ENCODE assay signal across 25 cellular contexts in the genomic region with DNA sequence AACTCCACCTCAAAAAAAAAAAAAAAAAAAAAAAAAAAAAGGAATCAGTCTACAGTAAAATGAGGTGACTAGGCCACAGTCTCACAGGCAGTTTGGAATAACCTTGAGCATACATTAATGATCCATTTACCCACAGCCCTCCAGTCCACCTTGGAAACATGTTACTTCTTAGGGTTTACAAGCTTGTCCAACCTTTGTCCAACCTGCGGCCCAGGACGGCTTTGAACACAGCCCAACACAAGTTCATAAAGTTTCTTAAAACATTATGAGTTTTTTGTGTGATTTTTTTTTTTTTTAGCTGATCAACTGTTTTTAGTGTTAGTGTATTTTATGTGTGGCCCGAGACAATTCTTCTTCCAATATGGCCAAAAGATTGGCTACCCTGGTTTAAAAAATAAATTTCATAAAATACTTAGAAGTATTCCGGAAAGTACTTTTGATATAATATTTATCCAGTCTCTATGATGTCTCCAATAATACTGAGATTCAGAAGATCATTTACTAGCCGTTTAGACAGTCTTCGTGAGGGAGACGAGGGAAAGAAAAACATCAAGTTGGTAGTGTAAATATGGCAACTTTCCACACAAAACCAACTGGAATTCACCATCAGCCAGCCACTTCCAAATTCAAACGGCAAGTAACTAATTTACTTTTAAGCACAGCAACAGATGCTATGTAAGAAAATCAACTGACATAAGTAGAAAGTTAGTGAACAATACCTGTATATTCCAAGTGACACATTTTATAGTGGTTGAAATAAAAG. TPM values are rescaled to one million over a fixed set of nuclear protein-coding genes. Genes with fewer than 3 reads are reported as not detected.
DNase-seq lines count a peak whose midpoint lies in the region; ATAC-seq and TF ChIP-seq lines count a peak whose summit lies in the region.
"Had no signal": no experiment of that assay in that cellular context is flagged by ENCODE, and none has a peak within 500 bp of the region (broad histone marks: within the 10 kb centered on the region; RNA-seq: fewer than 3 reads in every experiment).

No MANE protein-coding gene starts in this region.

- H3K36me3 ChIP-seq in A673 (ENCODE audit: insufficient read depth, low read length, poor library complexity, severe bottlenecking) = peaks cover 92% of the 10 kb centered on the region
- peaks cover 100% of the 10 kb centered on the region for H3K36me3 ChIP-seq in OCI-LY7 (ENCODE audit: insufficient read depth, low read length)
- peaks cover 33 to 80% (median 66%) of the 10 kb centered on the region in 4 donors for H3K36me3 ChIP-seq in esophagus muscularis mucosa
- H3K36me3 ChIP-seq in mammary epithelial cell (ENCODE audit: insufficient read depth, low read length) = peaks cover 41% of the 10 kb centered on the region

- H4K20me1 ChIP-seq in OCI-LY7 (ENCODE audit: insufficient read depth, low read length) (peaks cover 28% of the 10 kb centered on the region), mammary epithelial cell (ENCODE audit: insufficient read depth, low read length) (peaks cover 4% of the 10 kb centered on the region)

- no peaks in the 10 kb centered on the region for H3K27me3 ChIP-seq in A673 (replicated peaks; ENCODE audit: insufficient read depth, low read depth, low read length, poor library complexity)
- H3K27me3 ChIP-seq in esophagus muscularis mucosa = no peaks in the 10 kb centered on the region
- H3K27me3 ChIP-seq in mammary epithelial cell (ENCODE audit: insufficient read depth, low read length) = no peaks in the 10 kb centered on the region

- 54% methylated on average over 8 of the region's 8 CpGs for WGBS in esophagus muscularis mucosa
- 85% methylated on average over 8 of the region's 8 CpGs for WGBS in mammary epithelial cell (ENCODE audit: low coverage, missing lambda C conversion rate)

- TF ChIP-seq CTCF in A673 (conservative IDR thresholded peaks at IDR 0.05; ENCODE audit: low read depth, low read length) (no peak), OCI-LY7 (conservative IDR thresholded peaks at IDR 0.05; ENCODE audit: low read length) (no peak), esophagus muscularis mucosa (IDR thresholded peaks at IDR 0.05) (no peak), nephron progenitor cell (IDR thresholded peaks at IDR 0.05) (no peak), mammary epithelial cell (conservative IDR thresholded peaks at IDR 0.05 in 1 of 2, IDR thresholded peaks at IDR 0.05 in 1 of 2; ENCODE audit: extremely low read depth in 1 of 2, insufficient read depth in 1 of 2, low read depth in 1 of 2, low read length in 2 of 2) (no peak)

- CTCF ChIA-PET in A673 (lab: Charles Lee) = no interaction called here
- CTCF ChIA-PET in OCI-LY7 (lab: Charles Lee; ENCODE audit: unreplicated experiment) = no interaction called here
- CTCF ChIA-PET in mammary epithelial cell (lab: Charles Lee; ENCODE audit: low non-redundant PET) = no interaction called here

- no peak for TF ChIP-seq EP300 in esophagus muscularis mucosa (IDR thresholded peaks at IDR 0.05)

- H3K4me3 Mint-ChIP-seq in nephron progenitor cell = no peak overlapping the region
- H3K4me3 Mint-ChIP-seq in T-helper 2 cell treated with Interferon-gamma antibody and Interleukin-4, amounts not matched to agents 5 μg/mL and 100 μg/mL, for 36 hours = no peak overlapping the region
- no peak overlapping the region for H3K4me3 Mint-ChIP-seq in stimulated activated naive B cell treated with anti-CD40 and anti-IgM and Interleukin-4, amounts not matched to agents 10 μg/mL and 1 μg/mL and 100 μg/mL, for 72 hours
- H3K4me3 Mint-ChIP-seq: activated B cell treated with CpG ODN at 0.5 μM for 24 hours; activated CD4-positive, alpha-beta memory T cell treated with anti-CD3 and anti-CD28 coated beads, Interleukin-2, amount 10 ng/mL, durations not matched to agents 7 days and 5 days; activated naive CD4-positive, alpha-beta T cell treated with anti-CD3 and anti-CD28 coated beads, Interleukin-2, amount 10 ng/mL, durations not matched to agents 7 days and 5 days; CD4-positive, alpha-beta T cell; memory B cell had no signal

- in situ Hi-C loops in mammary epithelial cell (cut with MboI; ENCODE audit: low sequenced_read_pairs in 2 of 2) = no loop called here

- no peaks in the 10 kb centered on the region for H3K9me3 Mint-ChIP-seq in nephron progenitor cell
- no peaks in the 10 kb centered on the region for H3K9me3 Mint-ChIP-seq in T-helper 2 cell treated with Interferon-gamma antibody and Interleukin-4, amounts not matched to agents 5 μg/mL and 100 μg/mL, for 36 hours
- no peaks in the 10 kb centered on the region for H3K9me3 Mint-ChIP-seq in stimulated activated naive B cell treated with anti-CD40 and anti-IgM and Interleukin-4, amounts not matched to agents 10 μg/mL and 1 μg/mL and 100 μg/mL, for 72 hours
- H3K9me3 Mint-ChIP-seq: activated B cell treated with CpG ODN at 0.5 μM for 24 hours; activated CD4-positive, alpha-beta memory T cell treated with anti-CD3 and anti-CD28 coated beads, Interleukin-2, amount 10 ng/mL, durations not matched to agents 7 days and 5 days; activated naive CD4-positive, alpha-beta T cell treated with anti-CD3 and anti-CD28 coated beads, Interleukin-2, amount 10 ng/mL, durations not matched to agents 7 days and 5 days; CD4-positive, alpha-beta T cell; memory B cell; naive thymus-derived CD4-positive, alpha-beta T cell had no signal

- H3K9ac ChIP-seq in mammary epithelial cell (ENCODE audit: insufficient read depth, low read length) = no peak overlapping the region
- H3K9ac ChIP-seq: parathyroid adenoma, SK-N-SH had no signal

- H3K4me1 Mint-ChIP-seq in nephron progenitor cell = peaks cover 5% of the 10 kb centered on the region
- H3K4me1 Mint-ChIP-seq in T-helper 2 cell treated with Interferon-gamma antibody and Interleukin-4, amounts not matched to agents 5 μg/mL and 100 μg/mL, for 36 hours (ENCODE audit: low read depth) = peaks cover 11% of the 10 kb centered on the region
- peaks cover 10 to 24% of the 10 kb centered on the region in 2 donors for H3K4me1 Mint-ChIP-seq in stimulated activated naive B cell treated with anti-CD40 and anti-IgM and Interleukin-4, amounts not matched to agents 10 μg/mL and 1 μg/mL and 100 μg/mL, for 72 hours

- no peak overlapping the region for H2AFZ ChIP-seq in OCI-LY7 (ENCODE audit: low read length)
- no peak overlapping the region for H2AFZ ChIP-seq in mammary epithelial cell (ENCODE audit: low read depth, low read length)
- H2AFZ ChIP-seq: parathyroid adenoma had no signal

- H3K27ac Mint-ChIP-seq in nephron progenitor cell = peak overlapping the region; percentile 5
- no peak overlapping the region for H3K27ac Mint-ChIP-seq in T-helper 2 cell treated with Interferon-gamma antibody and Interleukin-4, amounts not matched to agents 5 μg/mL and 100 μg/mL, for 36 hours
- H3K27ac Mint-ChIP-seq in stimulated activated naive B cell treated with anti-CD40 and anti-IgM and Interleukin-4, amounts not matched to agents 10 μg/mL and 1 μg/mL and 100 μg/mL, for 72 hours = no peak overlapping the region
- H3K27ac Mint-ChIP-seq: activated B cell treated with CpG ODN at 0.5 μM for 24 hours; activated CD4-positive, alpha-beta memory T cell treated with anti-CD3 and anti-CD28 coated beads, Interleukin-2, amount 10 ng/mL, durations not matched to agents 7 days and 5 days; CD4-positive, alpha-beta T cell; memory B cell had no signal

- intact Hi-C loops in A673 (cut with micrococcal nuclease; ENCODE audit: unreplicated experiment) (loop anchor here (10.0 kb wide), 1 partner anchor 57 kb away; no protein-coding TSS in a partner anchor), OCI-LY7 (cut with micrococcal nuclease; ENCODE audit: unreplicated experiment) (no loop called here), esophagus muscularis mucosa (cut with DNase I) (no loop called here), mammary epithelial cell (cut with micrococcal nuclease) (no loop called here)

- H3K4me2 ChIP-seq in OCI-LY7 (ENCODE audit: low read length) = no peak overlapping the region
- no peak overlapping the region for H3K4me2 ChIP-seq in mammary epithelial cell (ENCODE audit: insufficient read depth, low read depth, low read length)
- H3K4me2 ChIP-seq: SK-N-SH had no signal

- BruUV-seq in A673 (replicated peaks; lab: Mats Ljungman, UMichigan) = no TSS peak
- TSS peak; percentile 4 for BruUV-seq in OCI-LY7 (replicated peaks; lab: Mats Ljungman, UMichigan)
- BruUV-seq in mammary epithelial cell (replicated peaks; lab: Mats Ljungman, UMichigan) = no TSS peak

- no peaks in the 10 kb centered on the region for H3K4me1 ChIP-seq in A673 (ENCODE audit: insufficient read depth, low read length, poor library complexity, severe bottlenecking)
- no peaks in the 10 kb centered on the region for H3K4me1 ChIP-seq in OCI-LY7 (ENCODE audit: insufficient read depth, low read length, poor library complexity, severe bottlenecking)
- H3K4me1 ChIP-seq in esophagus muscularis mucosa = peaks cover 6 to 69% (median 48%) of the 10 kb centered on the region in 4 donors
- no peaks in the 10 kb centered on the region for H3K4me1 ChIP-seq in mammary epithelial cell (ENCODE audit: insufficient read depth, low read length)

- H3K79me2 ChIP-seq in OCI-LY7 (ENCODE audit: insufficient read depth, low read depth, low read length) = peaks cover 93% of the 10 kb centered on the region
- H3K79me2 ChIP-seq in mammary epithelial cell (ENCODE audit: insufficient read depth, low read length) = peaks cover 90% of the 10 kb centered on the region

- dilution Hi-C loops in mammary epithelial cell (cut with HindIII; ENCODE audit: low sequenced_read_pairs) = no loop called here

- TF ChIP-seq POLR2A in esophagus muscularis mucosa (IDR thresholded peaks at IDR 0.05; ENCODE audit: low read depth) = no peak

- H3K4me3 ChIP-seq in A673 (ENCODE audit: low read depth, low read length, poor library complexity, severe bottlenecking) (no peak overlapping the region), OCI-LY7 (ENCODE audit: low read depth, low read length, poor library complexity, severe bottlenecking) (no peak overlapping the region), esophagus muscularis mucosa (no peak overlapping the region), mammary epithelial cell (replicated peaks in 1 of 3; ENCODE audit: insufficient read depth in 1 of 3, low read depth in 2 of 3, low read length in 3 of 3) (no peak overlapping the region)

- POLR2A ChIA-PET in A673 (lab: Charles Lee; ENCODE audit: low non-redundant PET) = no interaction called here
- POLR2A ChIA-PET in OCI-LY7 (lab: Charles Lee) = interaction anchor here (0.6 to 0.7 kb wide), 2 partner anchors 16 to 67 kb away, joined by 3 read pairs; no protein-coding TSS in a partner anchor

- H3K9me3 ChIP-seq in A673 (ENCODE audit: low read depth, low read length, poor library complexity, severe bottlenecking) (no peaks in the 10 kb centered on the region), OCI-LY7 (ENCODE audit: low read length) (no peaks in the 10 kb centered on the region), esophagus muscularis mucosa (no peaks in the 10 kb centered on the region), mammary epithelial cell (replicated peaks; ENCODE audit: insufficient read depth, low read length) (no peaks in the 10 kb centered on the region)
- H3K9me3 ChIP-seq: SK-N-SH had no signal

- no peak for ATAC-seq in GM21390 (IDR thresholded peaks at IDR 0.05; ENCODE audit: unreplicated experiment)
- no peak for ATAC-seq in stimulated activated naive B cell treated with anti-CD40 and anti-IgM and Interleukin-4, amounts not matched to agents 10 μg/mL and 1 μg/mL and 100 μg/mL, for 72 hours (replicated peaks)
- ATAC-seq: naive thymus-derived CD4-positive, alpha-beta T cell; sciatic nerve had no signal

- H3K27ac ChIP-seq in A673 (ENCODE audit: low read depth, low read length, poor library complexity, severe bottlenecking) (peak overlapping the region; percentile 35), OCI-LY7 (ENCODE audit: low read depth, low read length, poor library complexity, severe bottlenecking) (no peak overlapping the region), esophagus muscularis mucosa (replicated peaks in 1 of 4) (peak overlapping the region in 3 of 4 donors; percentile 17 to 33 (median 32)), mammary epithelial cell (ENCODE audit: insufficient read depth, low read depth, low read length) (no peak overlapping the region)
- H3K27ac ChIP-seq: parathyroid adenoma, RWPE1 had no signal

- DNase-seq in A673 (ENCODE audit: low spot score) (no peak), OCI-LY7 (ENCODE audit: low spot score) (no peak), esophagus muscularis mucosa (ENCODE audit: extremely low spot score) (no peak), nephron progenitor cell (no peak), mammary epithelial cell (no peak)
- no peak for DNase-seq in T-helper 2 cell treated with Interferon-gamma antibody and Interleukin-4, amounts not matched to agents 5 μg/mL and 100 μg/mL, for 36 hours (ENCODE audit: low spot score)
- no peak for DNase-seq in stimulated activated naive B cell treated with anti-CD40 and anti-IgM and Interleukin-4, amounts not matched to agents 10 μg/mL and 1 μg/mL and 100 μg/mL, for 72 hours
- DNase-seq: activated B cell treated with CpG ODN at 0.5 μM for 24 hours; activated CD4-positive, alpha-beta memory T cell treated with anti-CD3 and anti-CD28 coated beads, Interleukin-2, amount 10 ng/mL, durations not matched to agents 7 days and 5 days; activated naive CD4-positive, alpha-beta T cell treated with anti-CD3 and anti-CD28 coated beads, Interleukin-2, amount 10 ng/mL, durations not matched to agents 7 days and 5 days; amygdala; effector CD4-positive, alpha-beta T cell; GF-D8; H7; kidney; naive thymus-derived CD4-positive, alpha-beta T cell; NCI-H510A treated with DMSO at 0.1 percent for 48 hours; SK-N-SH; T-helper 9 cell had no signal

- H3K36me3 Mint-ChIP-seq in nephron progenitor cell (ENCODE audit: low read depth) = peaks cover 94% of the 10 kb centered on the region
- peaks cover 44% of the 10 kb centered on the region for H3K36me3 Mint-ChIP-seq in T-helper 2 cell treated with Interferon-gamma antibody and Interleukin-4, amounts not matched to agents 5 μg/mL and 100 μg/mL, for 36 hours (ENCODE audit: low read depth)
- H3K36me3 Mint-ChIP-seq in stimulated activated naive B cell treated with anti-CD40 and anti-IgM and Interleukin-4, amounts not matched to agents 10 μg/mL and 1 μg/mL and 100 μg/mL, for 72 hours = peaks cover 25 to 31% of the 10 kb centered on the region in 2 donors

- H3K9me2 ChIP-seq in OCI-LY7 (ENCODE audit: insufficient read depth, low read length) = no peaks in the 10 kb centered on the region
- H3K9me2 ChIP-seq: SK-N-SH had no signal

- no peaks in the 10 kb centered on the region for H3K27me3 Mint-ChIP-seq in nephron progenitor cell (ENCODE audit: low read depth, poor library complexity)
- no peaks in the 10 kb centered on the region for H3K27me3 Mint-ChIP-seq in T-helper 2 cell treated with Interferon-gamma antibody and Interleukin-4, amounts not matched to agents 5 μg/mL and 100 μg/mL, for 36 hours (ENCODE audit: low read depth)
- no peaks in the 10 kb centered on the region for H3K27me3 Mint-ChIP-seq in stimulated activated naive B cell treated with anti-CD40 and anti-IgM and Interleukin-4, amounts not matched to agents 10 μg/mL and 1 μg/mL and 100 μg/mL, for 72 hours
- H3K27me3 Mint-ChIP-seq: activated B cell treated with CpG ODN at 0.5 μM for 24 hours; activated CD4-positive, alpha-beta memory T cell treated with anti-CD3 and anti-CD28 coated beads, Interleukin-2, amount 10 ng/mL, durations not matched to agents 7 days and 5 days; activated naive CD4-positive, alpha-beta T cell treated with anti-CD3 and anti-CD28 coated beads, Interleukin-2, amount 10 ng/mL, durations not matched to agents 7 days and 5 days; CD4-positive, alpha-beta T cell; memory B cell; naive thymus-derived CD4-positive, alpha-beta T cell had no signal

RNA-seq across cellular contexts. Expression of gene BAZ1B, which starts 9.9 kb away (rescaled TPM):
- 122 and 127 TPM in 2 replicates for total RNA-seq in A673 (2021)
- total RNA-seq in OCI-LY7 (2014; rRNA removed; shearing (Covaris generic)) = 77.8 and 86.8 TPM in 2 replicates
- 109 and 117 TPM in 2 replicates for total RNA-seq in OCI-LY7 (2022)
- 10 to 100 TPM; 55.3 to 72.2 (median 66.2) TPM for total RNA-seq in esophagus muscularis mucosa
- 10 to 100 TPM; 34.5 to 68.4 TPM for total RNA-seq in mammary epithelial cell
- polyA plus RNA-seq in mammary epithelial cell = 20.4 TPM
- 55.8 TPM for polyA minus RNA-seq in mammary epithelial cell

RNA-seq across cellular contexts. Expression of gene BCL7B, which starts 45.3 kb away (rescaled TPM):
- 53.0 and 56.3 TPM in 2 replicates for total RNA-seq in A673 (2021)
- total RNA-seq in OCI-LY7 (2014; rRNA removed; shearing (Covaris generic)) = 27.7 and 31.7 TPM in 2 replicates
- 47.1 and 51.7 TPM in 2 replicates for total RNA-seq in OCI-LY7 (2022)
- total RNA-seq in esophagus muscularis mucosa = 100 to 1,000 TPM; 107 to 131 (median 109) TPM
- total RNA-seq in mammary epithelial cell = 10 to 100 TPM; 25.5 to 57.8 TPM
- 61.3 TPM for polyA plus RNA-seq in mammary epithelial cell
- polyA minus RNA-seq in mammary epithelial cell = 31.0 TPM

Comparison
In these comparisons a context has a peak if more than half of its experiments do, and no peak if none do; other contexts are left out.
1. H3K27ac ChIP-seq: peak in A673 (single experiment) and esophagus muscularis mucosa (3 of 4); none in OCI-LY7 (single experiment) and mammary epithelial cell (single experiment).